Comparison of ENCODE assay signal across 1 cellular context in genomic region chr1:46301406-46302090, GRCh38.
TF ChIP-seq lines count a peak whose summit lies in the region.

No MANE protein-coding gene starts in this region.

TF ChIP-seq in endothelial cell of umbilical vein, 7 proteins besides CTCF, POLR2A, EP300 and RAD21:
- no peak for TF ChIP-seq FOS (IDR thresholded peaks at IDR 0.05; ENCODE audit: borderline replicate concordance, insufficient read depth, low read length)
- no peak for TF ChIP-seq GATA2 (IDR thresholded peaks at IDR 0.05; ENCODE audit: insufficient read depth, insufficient read length, low read depth, low read length)
- TF ChIP-seq POLR2AphosphoS5 (IDR thresholded peaks at IDR 0.05; ENCODE audit: insufficient read depth, low read depth, low read length) = no peak
- TF ChIP-seq EZH2 (IDR thresholded peaks at IDR 0.05; ENCODE audit: borderline replicate concordance, low read depth, low read length, severe bottlenecking) = no peak
- no peak for TF ChIP-seq MYC (IDR thresholded peaks at IDR 0.05; ENCODE audit: low read depth, low read length)
- no peak for TF ChIP-seq JUN (IDR thresholded peaks at IDR 0.05; ENCODE audit: borderline replicate concordance, insufficient read depth, insufficient read length, low read depth)
- no peak for TF ChIP-seq MAX (IDR thresholded peaks at IDR 0.05; ENCODE audit: insufficient read depth, insufficient read length)
TF ChIP-seq in endothelial cell of umbilical vein: peak in this region for 0.
